In the genomic region with DNA sequence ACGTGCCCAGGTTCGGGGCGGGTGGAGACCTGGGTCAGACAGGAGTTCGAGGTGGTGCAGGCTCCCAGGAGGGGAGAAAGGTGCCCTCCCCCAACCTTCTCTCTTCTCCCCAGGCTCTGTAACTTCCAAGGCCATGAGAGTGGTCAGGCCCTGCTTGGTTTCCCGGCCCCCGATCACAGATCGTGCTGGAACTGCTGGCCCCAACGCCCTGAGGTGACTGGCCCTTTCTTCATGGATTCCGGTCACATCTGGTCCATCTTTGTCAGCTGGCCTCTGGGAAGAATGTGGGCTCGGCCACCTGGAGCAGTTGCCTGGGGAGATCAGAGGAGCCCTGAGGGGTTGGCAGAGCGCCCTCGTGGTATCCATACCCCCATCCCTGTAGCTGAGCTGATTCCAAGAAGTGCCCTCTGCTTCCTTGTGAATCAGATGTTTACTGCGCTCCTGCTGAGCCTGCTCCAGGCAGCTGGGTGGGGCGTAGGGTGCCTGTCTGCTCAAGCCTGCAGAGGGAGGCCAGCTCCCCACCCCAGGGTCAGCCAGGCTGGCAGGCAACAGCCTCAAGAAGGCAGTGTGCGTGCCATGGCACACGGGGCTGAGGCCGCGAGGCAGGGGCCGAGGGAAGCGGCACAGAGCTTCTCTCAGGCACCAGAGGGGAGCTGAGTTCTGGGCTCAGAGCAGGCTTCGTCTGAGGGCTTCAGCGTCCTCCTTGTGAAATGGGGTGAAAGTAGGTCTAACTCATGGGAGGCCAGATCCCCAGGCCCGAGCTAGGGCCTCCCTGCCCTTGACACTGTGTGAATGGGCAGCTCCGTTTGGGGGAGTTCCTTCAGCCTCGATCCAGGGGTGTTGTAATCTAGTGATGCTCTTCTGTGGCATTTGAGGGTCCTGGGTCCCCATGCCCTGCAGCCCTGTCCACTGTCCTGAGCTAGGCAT, we compare ENCODE assay signal across 11 cellular contexts. TPM values are rescaled to one million over a fixed set of nuclear protein-coding genes. Genes with fewer than 3 reads are reported as not detected.
DNase-seq lines count a peak whose midpoint lies in the region; ATAC-seq, FAIRE-seq and TF ChIP-seq lines count a peak whose summit lies in the region.
"Had no signal": no experiment of that assay in that cellular context is flagged by ENCODE, and none has a peak within 500 bp of the region (broad histone marks: within the 10 kb centered on the region; RNA-seq: fewer than 3 reads in every experiment).

No MANE protein-coding gene starts in this region.

- peak overlapping the region in 1 of 2 experiments; percentile 50; a peak in 2 of 4 replicates for H3K9ac ChIP-seq in K562 (ENCODE audit: insufficient read depth in 1 of 2, low read depth in 2 of 2, low read length in 2 of 2)

- no peak for FAIRE-seq in K562 (lab: Jason Lieb, UNC)

- H3K4me1 ChIP-seq in K562 (replicated peaks in 1 of 2; ENCODE audit: control insufficient read depth in 2 of 2, insufficient read depth in 2 of 2, low read length in 2 of 2) (peaks cover 27 to 100% of the 10 kb centered on the region in 2 experiments), left lung (peaks cover 66 to 95% of the 10 kb centered on the region in 2 donors)

- H3K79me2 ChIP-seq in K562 (ENCODE audit: control insufficient read depth, insufficient read depth, low read length), result no peaks in the 10 kb centered on the region; the same call in 2 of the 3 replicates

- no peak for TF ChIP-seq RAD21 in K562 (CRISPR knock-in tag; conservative IDR thresholded peaks at IDR 0.05 in 1 of 2, IDR thresholded peaks at IDR 0.05 in 1 of 2)

- CTCF ChIA-PET in activated CD8-positive, alpha-beta T cell treated with anti-CD3 and anti-CD28 coated beads, Interleukin-2, amount 10 ng/mL, durations not matched to agents 7 days and 5 days (lab: Charles Lee), result no interaction called here
- CTCF ChIA-PET in activated CD8-positive, alpha-beta T cell treated with anti-CD3 and anti-CD28 coated beads for 36 hours (lab: Charles Lee), result interaction anchor here (0.8 to 1.4 kb wide), 2 partner anchors 12 to 14 kb away, joined by 3 to 4 read pairs; no protein-coding TSS in a partner anchor
- CTCF ChIA-PET in K562 (lab: Yijun Ruan, JAX; ENCODE audit: low intra/inter-chr PET ratio), result no interaction called here

- no peaks in the 10 kb centered on the region for H3K27me3 Mint-ChIP-seq in activated CD8-positive, alpha-beta T cell treated with anti-CD3 and anti-CD28 coated beads, Interleukin-2, amount 10 ng/mL, durations not matched to agents 7 days and 5 days (ENCODE audit: low read depth)
- no peaks in the 10 kb centered on the region for H3K27me3 Mint-ChIP-seq in activated CD8-positive, alpha-beta T cell treated with anti-CD3 and anti-CD28 coated beads for 36 hours
- H3K27me3 Mint-ChIP-seq in type B pancreatic cell, result no peaks in the 10 kb centered on the region
- H3K27me3 Mint-ChIP-seq: central memory CD8-positive, alpha-beta T cell had no signal

- in situ Hi-C loops in K562 (cut with MboI), result no loop called here

- no peaks in the 10 kb centered on the region for H3K9me1 ChIP-seq in K562 (ENCODE audit: control insufficient read depth, insufficient read depth, low read length)

- no peaks in the 10 kb centered on the region for H3K36me3 ChIP-seq in K562 (ENCODE audit: control insufficient read depth, insufficient read depth, low read length)
- peaks cover 0 to 15% of the 10 kb centered on the region in 2 donors for H3K36me3 ChIP-seq in left lung
- H3K36me3 ChIP-seq: HAP-1 had no signal

- no peak for TF ChIP-seq POLR2A in K562 (conservative IDR thresholded peaks at IDR 0.05)

- H3K4me3 ChIP-seq in K562 (no peak overlapping the region), left lung (peak overlapping the region in 1 of 2 donors; percentile 60)
- H3K4me3 ChIP-seq: HAP-1 had no signal

- H3K4me1 Mint-ChIP-seq in activated CD8-positive, alpha-beta T cell treated with anti-CD3 and anti-CD28 coated beads, Interleukin-2, amount 10 ng/mL, durations not matched to agents 7 days and 5 days (ENCODE audit: low read depth), result peaks cover 58% of the 10 kb centered on the region
- H3K4me1 Mint-ChIP-seq in activated CD8-positive, alpha-beta T cell treated with anti-CD3 and anti-CD28 coated beads for 36 hours (ENCODE audit: low read depth), result peaks cover 61% of the 10 kb centered on the region
- H3K4me1 Mint-ChIP-seq in type B pancreatic cell (ENCODE audit: unreplicated experiment), result peaks cover 3% of the 10 kb centered on the region

- H3K9me3 ChIP-seq in K562 (replicated peaks; ENCODE audit: control insufficient read depth, insufficient read depth, low read depth, low read length), result no peaks in the 10 kb centered on the region
- H3K9me3 ChIP-seq in left lung, result no peaks in the 10 kb centered on the region
- H3K9me3 ChIP-seq: HAP-1 had no signal

- no peaks in the 10 kb centered on the region for H3K9me3 Mint-ChIP-seq in activated CD8-positive, alpha-beta T cell treated with anti-CD3 and anti-CD28 coated beads, Interleukin-2, amount 10 ng/mL, durations not matched to agents 7 days and 5 days (ENCODE audit: insufficient read depth)
- H3K9me3 Mint-ChIP-seq in activated CD8-positive, alpha-beta T cell treated with anti-CD3 and anti-CD28 coated beads for 36 hours, result no peaks in the 10 kb centered on the region
- no peaks in the 10 kb centered on the region for H3K9me3 Mint-ChIP-seq in type B pancreatic cell
- H3K9me3 Mint-ChIP-seq: CD8-positive, alpha-beta T cell; central memory CD8-positive, alpha-beta T cell had no signal

- 76% methylated on average over 23 of the region's 25 CpGs for WGBS in K562 (ENCODE audit: insufficient coverage, low coverage, missing lambda C conversion rate)

- no peak for ATAC-seq in activated CD8-positive, alpha-beta T cell treated with anti-CD3 and anti-CD28 coated beads, Interleukin-2, amount 10 ng/mL, durations not matched to agents 7 days and 5 days
- no peak for ATAC-seq in activated CD8-positive, alpha-beta T cell treated with anti-CD3 and anti-CD28 coated beads for 36 hours
- no peak for ATAC-seq in K562
- ATAC-seq in left lung, result peak; percentile 2
- ATAC-seq in HG03045 (IDR thresholded peaks at IDR 0.05; ENCODE audit: unreplicated experiment), result no peak
- ATAC-seq in GM21576 (IDR thresholded peaks at IDR 0.05; ENCODE audit: unreplicated experiment), result no peak
- ATAC-seq: CD8-positive, alpha-beta T cell had no signal

- no peaks in the 10 kb centered on the region for H3K27me3 ChIP-seq in K562 (ENCODE audit: control insufficient read depth in 2 of 2, insufficient read depth in 2 of 2, low read length in 2 of 2)
- no peaks in the 10 kb centered on the region for H3K27me3 ChIP-seq in left lung

- no peak for TF ChIP-seq CTCF in activated CD8-positive, alpha-beta T cell treated with anti-CD3 and anti-CD28 coated beads for 36 hours (IDR thresholded peaks at IDR 0.05)
- TF ChIP-seq CTCF in K562 (IDR thresholded peaks at IDR 0.05 in 2 of 3, conservative IDR thresholded peaks at IDR 0.05 in 1 of 3; ENCODE audit: insufficient read depth in 2 of 3, low read depth in 1 of 3, low read length in 3 of 3), result no peak
- TF ChIP-seq CTCF in left lung (IDR thresholded peaks at IDR 0.05), result no peak
- TF ChIP-seq CTCF in type B pancreatic cell (conservative IDR thresholded peaks at IDR 0.05), result no peak

- no peak overlapping the region for H3K4me2 ChIP-seq in K562 (ENCODE audit: insufficient read depth, low read length)

- BruUV-seq in K562 (replicated peaks; lab: Mats Ljungman, UMichigan), result no TSS peak

- H3K36me3 Mint-ChIP-seq in activated CD8-positive, alpha-beta T cell treated with anti-CD3 and anti-CD28 coated beads, Interleukin-2, amount 10 ng/mL, durations not matched to agents 7 days and 5 days (ENCODE audit: low read depth), result peaks cover 3% of the 10 kb centered on the region
- H3K36me3 Mint-ChIP-seq in activated CD8-positive, alpha-beta T cell treated with anti-CD3 and anti-CD28 coated beads for 36 hours (ENCODE audit: low read depth), result peaks cover 2% of the 10 kb centered on the region
- H3K36me3 Mint-ChIP-seq in type B pancreatic cell, result no peaks in the 10 kb centered on the region
- H3K36me3 Mint-ChIP-seq: CD8-positive, alpha-beta T cell had no signal

- no peaks in the 10 kb centered on the region; the same call in 1 of the 2 replicates for H4K20me1 ChIP-seq in K562 (replicated peaks; ENCODE audit: control insufficient read depth, insufficient read depth, low read length)

- H3K27ac Mint-ChIP-seq in activated CD8-positive, alpha-beta T cell treated with anti-CD3 and anti-CD28 coated beads, Interleukin-2, amount 10 ng/mL, durations not matched to agents 7 days and 5 days, result peak overlapping the region; percentile 25
- no peak overlapping the region for H3K27ac Mint-ChIP-seq in activated CD8-positive, alpha-beta T cell treated with anti-CD3 and anti-CD28 coated beads for 36 hours
- H3K27ac Mint-ChIP-seq in type B pancreatic cell, result no peak overlapping the region
- H3K27ac Mint-ChIP-seq: CD8-positive, alpha-beta T cell had no signal

- H2AFZ ChIP-seq in K562 (ENCODE audit: low read depth, low read length), result no peak overlapping the region

- no peak for TF ChIP-seq EP300 in K562 (IDR thresholded peaks at IDR 0.05; ENCODE audit: low read length)

- H3K27ac ChIP-seq in K562 (ENCODE audit: extremely low read depth, low read depth, low read length) (no peak overlapping the region), left lung (peak overlapping the region; percentile 85 to 96)

- intact Hi-C loops in activated CD8-positive, alpha-beta T cell treated with anti-CD3 and anti-CD28 coated beads for 36 hours (cut with micrococcal nuclease), result no loop called here
- intact Hi-C loops in K562 (cut with micrococcal nuclease) (no loop called here), left lung (cut with DNase I) (no loop called here)

- DNase-seq in activated CD8-positive, alpha-beta T cell treated with anti-CD3 and anti-CD28 coated beads, Interleukin-2, amount 10 ng/mL, durations not matched to agents 7 days and 5 days, result no peak
- no peak for DNase-seq in activated CD8-positive, alpha-beta T cell treated with anti-CD3 and anti-CD28 coated beads for 36 hours
- no peak for DNase-seq in K562 (ENCODE audit: extremely low read depth in 1 of 4, low spot score in 3 of 4)
- peak; percentile 49 to 81 for DNase-seq in left lung
- DNase-seq in type B pancreatic cell (ENCODE audit: extremely low spot score, unreplicated experiment), result no peak
- no peak for DNase-seq in DMS114 treated with DMSO at 0.1 percent for 48 hours (lab: John Stamatoyannopoulos, UW; ENCODE audit: unreplicated experiment)

- POLR2A ChIA-PET in activated CD8-positive, alpha-beta T cell treated with anti-CD3 and anti-CD28 coated beads, Interleukin-2, amount 10 ng/mL, durations not matched to agents 7 days and 5 days (lab: Charles Lee), result interaction anchor here (0.9 to 3.8 kb wide), 2 partner anchors 11 to 15 kb away, joined by 4 to 30 read pairs; no protein-coding TSS in a partner anchor
- POLR2A ChIA-PET in activated CD8-positive, alpha-beta T cell treated with anti-CD3 and anti-CD28 coated beads for 36 hours (lab: Charles Lee), result interaction anchor here (0.6 to 3.4 kb wide), 3 partner anchors 10 to 116 kb away, joined by 3 to 18 read pairs (median 4); no protein-coding TSS in a partner anchor
- POLR2A ChIA-PET in K562 (lab: Yijun Ruan, JAX), result interaction anchor here (0.6 to 1.1 kb wide), 3 partner anchors 10 to 31 kb away, joined by 3 to 4 read pairs (median 3); no protein-coding TSS in a partner anchor

- H3K4me3 Mint-ChIP-seq in activated CD8-positive, alpha-beta T cell treated with anti-CD3 and anti-CD28 coated beads, Interleukin-2, amount 10 ng/mL, durations not matched to agents 7 days and 5 days, result no peak overlapping the region
- no peak overlapping the region for H3K4me3 Mint-ChIP-seq in activated CD8-positive, alpha-beta T cell treated with anti-CD3 and anti-CD28 coated beads for 36 hours
- H3K4me3 Mint-ChIP-seq in type B pancreatic cell, result peak overlapping the region; percentile 22
- H3K4me3 Mint-ChIP-seq: CD8-positive, alpha-beta T cell; central memory CD8-positive, alpha-beta T cell had no signal

RNA-seq across cellular contexts. Expression of a gene that starts 3.6 kb away (rescaled TPM):
- total RNA-seq in activated CD8-positive, alpha-beta T cell treated with anti-CD3 and anti-CD28 coated beads, Interleukin-2, amount 10 ng/mL, durations not matched to agents 7 days and 5 days, result 10 to 100 TPM; 88.2 to 93.0 TPM
- 10 to 100 TPM; 54.8 to 59.0 TPM for total RNA-seq in activated CD8-positive, alpha-beta T cell treated with anti-CD3 and anti-CD28 coated beads for 36 hours
- total RNA-seq in K562 (2011; cell fraction: chromatin; rRNA removed; ENCODE audit: low replicate concordance), result 49.1 and 137 TPM in 2 replicates
- 57.9 and 62.0 TPM in 2 replicates for total RNA-seq in K562 (2011; cell fraction: nucleolus; rRNA removed)
- 59.4 and 93.7 TPM in 2 replicates for total RNA-seq in K562 (2011; cell fraction: nucleoplasm; rRNA removed)
- total RNA-seq in K562 (2014; rRNA removed) (9.7 and 15.9 TPM in 2 replicates), K562 (2014; rRNA removed; fragmentation: Illumina TruSeq; extraction: Trizol) (3.7 and 3.9 TPM in 2 replicates), K562 (2015; rRNA removed; fragmentation: Illumina TruSeq; extraction: Trizol) (3.5 and 5.6 TPM in 2 replicates), K562 (2021) (10.8 and 16.0 TPM in 2 replicates), left lung (100 to 1,000 TPM in 1 of 2 donors, 10 to 100 TPM in 1; 58.2 to 113 TPM), type B pancreatic cell (ENCODE audit: low replicate concordance) (31.4 and 45.4 TPM in 2 replicates)
- polyA plus RNA-seq in K562 (2011; rRNA removed) (9.6 and 13.9 TPM in 2 replicates), K562 (2014; fragmentation: Illumina TruSeq; extraction: Trizol) (5.1 and 10.9 TPM in 2 replicates), K562 (2014; fragmentation: Nextera tagmentation; extraction: Ambion mirVana) (under 1 TPM; 0.34 to 0.72 TPM), K562 (2014; rRNA removed) (14.2 and 17.6 TPM in 2 replicates)
- 10.6 and 10.7 TPM in 2 replicates for polyA plus RNA-seq in K562 (2011; cell fraction: cytosol; rRNA removed)
- 88.6 and 117 TPM in 2 replicates for polyA plus RNA-seq in K562 (2011; cell fraction: nucleus; rRNA removed)
- 4.4 and 18.7 TPM in 2 replicates for polyA plus RNA-seq in K562 (2012)
- 18.0 and 41.6 TPM in 2 replicates for polyA minus RNA-seq in K562 (2011; rRNA and poly(A)+ RNA removed)
- polyA minus RNA-seq in K562 (2011; cell fraction: cytosol; rRNA and poly(A)+ RNA removed), result 5.7 and 10.8 TPM in 2 replicates
- 26.8 and 33.3 TPM in 2 replicates for polyA minus RNA-seq in K562 (2011; cell fraction: nucleus; rRNA and poly(A)+ RNA removed)

RNA-seq across cellular contexts. Expression of a gene that starts 40.4 kb away (rescaled TPM):
- total RNA-seq in activated CD8-positive, alpha-beta T cell treated with anti-CD3 and anti-CD28 coated beads, Interleukin-2, amount 10 ng/mL, durations not matched to agents 7 days and 5 days, result 10 to 100 TPM; 42.3 to 44.3 TPM
- total RNA-seq in activated CD8-positive, alpha-beta T cell treated with anti-CD3 and anti-CD28 coated beads for 36 hours, result 10 to 100 TPM; 46.1 to 48.1 TPM
- 24.5 and 78.1 TPM in 2 replicates for total RNA-seq in K562 (2011; cell fraction: chromatin; rRNA removed; ENCODE audit: low replicate concordance)
- total RNA-seq in K562 (2011; cell fraction: nucleolus; rRNA removed), result 49.7 and 54.7 TPM in 2 replicates
- total RNA-seq in K562 (2011; cell fraction: nucleoplasm; rRNA removed), result 30.4 and 33.4 TPM in 2 replicates
- total RNA-seq in K562 (2014; rRNA removed) (42.6 and 46.7 TPM in 2 replicates), K562 (2014; rRNA removed; fragmentation: Illumina TruSeq; extraction: Trizol) (11.6 and 13.1 TPM in 2 replicates), K562 (2015; rRNA removed; fragmentation: Illumina TruSeq; extraction: Trizol) (19.5 and 21.9 TPM in 2 replicates), K562 (2021) (32.2 and 35.8 TPM in 2 replicates), left lung (10 to 100 TPM; 32.9 to 46.5 TPM), type B pancreatic cell (ENCODE audit: low replicate concordance) (25.3 and 26.1 TPM in 2 replicates)
- polyA plus RNA-seq in K562 (2011; rRNA removed) (17.5 and 21.8 TPM in 2 replicates), K562 (2014; fragmentation: Illumina TruSeq; extraction: Trizol) (12.1 and 18.3 TPM in 2 replicates), K562 (2014; fragmentation: Nextera tagmentation; extraction: Ambion mirVana) (1 to 10 TPM in 1 of 2 experiments, under 1 TPM in 1; 0.61 to 1.1 TPM), K562 (2014; rRNA removed) (38.1 and 38.2 TPM in 2 replicates)
- 16.5 and 28.2 TPM in 2 replicates for polyA plus RNA-seq in K562 (2011; cell fraction: cytosol; rRNA removed)
- 49.0 and 90.0 TPM in 2 replicates for polyA plus RNA-seq in K562 (2011; cell fraction: nucleus; rRNA removed)
- 30.8 and 32.9 TPM in 2 replicates for polyA plus RNA-seq in K562 (2012)
- 10.0 and 16.8 TPM in 2 replicates for polyA minus RNA-seq in K562 (2011; rRNA and poly(A)+ RNA removed)
- polyA minus RNA-seq in K562 (2011; cell fraction: cytosol; rRNA and poly(A)+ RNA removed), result 13.7 and 14.7 TPM in 2 replicates
- polyA minus RNA-seq in K562 (2011; cell fraction: nucleus; rRNA and poly(A)+ RNA removed), result 16.4 and 17.5 TPM in 2 replicates

RNA-seq across cellular contexts. Expression of a gene that starts 47.1 kb away (rescaled TPM):
- total RNA-seq in activated CD8-positive, alpha-beta T cell treated with anti-CD3 and anti-CD28 coated beads, Interleukin-2, amount 10 ng/mL, durations not matched to agents 7 days and 5 days, result 100 to 1,000 TPM; 252 to 255 TPM
- 100 to 1,000 TPM; 149 to 154 TPM for total RNA-seq in activated CD8-positive, alpha-beta T cell treated with anti-CD3 and anti-CD28 coated beads for 36 hours
- total RNA-seq in K562 (2011; cell fraction: chromatin; rRNA removed; ENCODE audit: low replicate concordance), result 289 and 338 TPM in 2 replicates
- 122 and 133 TPM in 2 replicates for total RNA-seq in K562 (2011; cell fraction: nucleolus; rRNA removed)
- total RNA-seq in K562 (2011; cell fraction: nucleoplasm; rRNA removed), result 186 and 236 TPM in 2 replicates
- total RNA-seq in K562 (2014; rRNA removed), result 104 and 140 TPM in 2 replicates
- 67.1 and 80.8 TPM in 2 replicates for total RNA-seq in K562 (2014; rRNA removed; fragmentation: Illumina TruSeq; extraction: Trizol)
- 74.0 and 76.9 TPM in 2 replicates for total RNA-seq in K562 (2015; rRNA removed; fragmentation: Illumina TruSeq; extraction: Trizol)
- total RNA-seq in K562 (2021), result 145 and 153 TPM in 2 replicates
- polyA plus RNA-seq in K562 (2011; rRNA removed), result 72.4 and 77.0 TPM in 2 replicates
- 85.9 and 111 TPM in 2 replicates for polyA plus RNA-seq in K562 (2011; cell fraction: cytosol; rRNA removed)
- 164 and 189 TPM in 2 replicates for polyA plus RNA-seq in K562 (2011; cell fraction: nucleus; rRNA removed)
- 141 and 159 TPM in 2 replicates for polyA plus RNA-seq in K562 (2012)
- polyA plus RNA-seq in K562 (2014; fragmentation: Illumina TruSeq; extraction: Trizol), result 99.7 and 110 TPM in 2 replicates
- 10 to 100 TPM; 17.5 to 20.7 TPM for polyA plus RNA-seq in K562 (2014; fragmentation: Nextera tagmentation; extraction: Ambion mirVana)
- 87.7 and 121 TPM in 2 replicates for polyA plus RNA-seq in K562 (2014; rRNA removed)
- polyA minus RNA-seq in K562 (2011; rRNA and poly(A)+ RNA removed), result 65.9 and 67.4 TPM in 2 replicates
- 46.7 and 62.1 TPM in 2 replicates for polyA minus RNA-seq in K562 (2011; cell fraction: cytosol; rRNA and poly(A)+ RNA removed)
- 57.5 and 58.6 TPM in 2 replicates for polyA minus RNA-seq in K562 (2011; cell fraction: nucleus; rRNA and poly(A)+ RNA removed)
- total RNA-seq in left lung, result 100 to 1,000 TPM; 262 to 265 TPM
- total RNA-seq in type B pancreatic cell (ENCODE audit: low replicate concordance), result 197 and 235 TPM in 2 replicates

Comparison
In these comparisons a context has a peak if more than half of its experiments do, and no peak if none do; other contexts are left out.
1. DNase-seq: peak in left lung (2 of 2); none in activated CD8-positive, alpha-beta T cell treated with anti-CD3 and anti-CD28 coated beads, Interleukin-2, amount 10 ng/mL, durations not matched to agents 7 days and 5 days (single experiment), activated CD8-positive, alpha-beta T cell treated with anti-CD3 and anti-CD28 coated beads for 36 hours (single experiment), K562 (0 of 4), type B pancreatic cell (single experiment) and DMS114 treated with DMSO at 0.1 percent for 48 hours (single experiment).